15 cellular contexts compared by ENCODE assay signal in genomic region chr22:47918276-47918928, GRCh38.
A peak's percentile ranks its signal among the peaks of the same experiment; 100 is the strongest.
DNase-seq lines count a peak whose midpoint lies in the region; ATAC-seq, FAIRE-seq and TF ChIP-seq lines count a peak whose summit lies in the region.
"Had no signal": no experiment of that assay in that cellular context is flagged by ENCODE, and none has a peak within 500 bp of the region (broad histone marks: within the 10 kb centered on the region; RNA-seq: fewer than 3 reads in every experiment).

No MANE protein-coding gene starts in this region.

- DNase-seq in GM12892 (ENCODE audit: insufficient read length) (peak; percentile 28), naive B cell (peak; percentile 57), HCEC 1CT (no peak), iPS-NIHi7 (ENCODE audit: extremely low spot score) (no peak), RKO (ENCODE audit: low spot score) (no peak)
- peak; percentile 68 for DNase-seq in activated CD8-positive, alpha-beta memory T cell treated with anti-CD3 and anti-CD28 coated beads, Interleukin-2, amount 10 ng/mL, durations not matched to agents 7 days and 5 days
- DNase-seq: NCI-H2227 treated with DMSO at 0.1 percent for 48 hours; psoas muscle; stimulated activated naive CD4-positive, alpha-beta T cell treated with Interleukin-2 at 50 U/mL for 16 hours had no signal

- peak; percentile 53 for ATAC-seq in HG02870 (IDR thresholded peaks at IDR 0.05; ENCODE audit: unreplicated experiment)
- ATAC-seq in activated CD8-positive, alpha-beta memory T cell treated with anti-CD3 and anti-CD28 coated beads, Interleukin-2, amount 10 ng/mL, durations not matched to agents 7 days and 5 days: peak; percentile 80
- peak in 1 of 2 donors; percentile 92 for ATAC-seq in naive B cell (ENCODE audit: low read depth in 2 of 2)
- no peak for ATAC-seq in GM21367 (IDR thresholded peaks at IDR 0.05; ENCODE audit: unreplicated experiment)
- ATAC-seq: HCT116, left lobe of liver, psoas muscle had no signal

- CTCF ChIA-PET in activated CD8-positive, alpha-beta memory T cell treated with anti-CD3 and anti-CD28 coated beads, Interleukin-2, amount 10 ng/mL, durations not matched to agents 7 days and 5 days (lab: Charles Lee): no interaction called here

- no peaks in the 10 kb centered on the region for H3K9me3 Mint-ChIP-seq in activated CD8-positive, alpha-beta memory T cell treated with anti-CD3 and anti-CD28 coated beads, Interleukin-2, amount 10 ng/mL, durations not matched to agents 7 days and 5 days (ENCODE audit: low read depth)
- H3K9me3 Mint-ChIP-seq in naive B cell: peaks cover 0 to 2% (median 0%) of the 10 kb centered on the region in 7 donors
- H3K9me3 Mint-ChIP-seq: CD4-positive, CD25-positive, alpha-beta regulatory T cell had no signal

- H3K4me1 Mint-ChIP-seq in activated CD8-positive, alpha-beta memory T cell treated with anti-CD3 and anti-CD28 coated beads, Interleukin-2, amount 10 ng/mL, durations not matched to agents 7 days and 5 days: peaks cover 11% of the 10 kb centered on the region
- H3K4me1 Mint-ChIP-seq in naive B cell: peaks cover 0 to 53% (median 19%) of the 10 kb centered on the region in 3 donors
- H3K4me1 Mint-ChIP-seq: CD4-positive, CD25-positive, alpha-beta regulatory T cell had no signal

- no peak overlapping the region for H3K4me3 Mint-ChIP-seq in activated CD8-positive, alpha-beta memory T cell treated with anti-CD3 and anti-CD28 coated beads, Interleukin-2, amount 10 ng/mL, durations not matched to agents 7 days and 5 days
- H3K4me3 Mint-ChIP-seq in naive B cell: peak overlapping the region in 4 of 8 donors; percentile 24 to 74 (median 55)
- H3K4me3 Mint-ChIP-seq: CD4-positive, CD25-positive, alpha-beta regulatory T cell had no signal

- TF ChIP-seq POLR2A in GM12892 (IDR thresholded peaks at IDR 0.05; ENCODE audit: low read depth, low read length): no peak

- H3K27ac Mint-ChIP-seq in activated CD8-positive, alpha-beta memory T cell treated with anti-CD3 and anti-CD28 coated beads, Interleukin-2, amount 10 ng/mL, durations not matched to agents 7 days and 5 days: no peak overlapping the region
- H3K27ac Mint-ChIP-seq in naive B cell: peak overlapping the region in 3 of 6 donors; percentile 4 to 78 (median 29)

- H3K36me3 Mint-ChIP-seq in activated CD8-positive, alpha-beta memory T cell treated with anti-CD3 and anti-CD28 coated beads, Interleukin-2, amount 10 ng/mL, durations not matched to agents 7 days and 5 days: no peaks in the 10 kb centered on the region
- H3K36me3 Mint-ChIP-seq in naive B cell: no peaks in the 10 kb centered on the region
- H3K36me3 Mint-ChIP-seq: CD4-positive, CD25-positive, alpha-beta regulatory T cell had no signal

- peaks cover 5% of the 10 kb centered on the region for H3K27me3 Mint-ChIP-seq in activated CD8-positive, alpha-beta memory T cell treated with anti-CD3 and anti-CD28 coated beads, Interleukin-2, amount 10 ng/mL, durations not matched to agents 7 days and 5 days
- H3K27me3 Mint-ChIP-seq in naive B cell: peaks cover 0 to 12% (median 5%) of the 10 kb centered on the region in 3 donors
- H3K27me3 Mint-ChIP-seq: CD4-positive, CD25-positive, alpha-beta regulatory T cell had no signal

- FAIRE-seq in GM12892 (lab: Jason Lieb, UNC): peak; percentile 14
- FAIRE-seq: HTR-8/SVneo had no signal

Comparison
In these comparisons a context has a peak if more than half of its experiments do, and no peak if none do; other contexts are left out.
1. DNase-seq: peak in GM12892 (single experiment), activated CD8-positive, alpha-beta memory T cell treated with anti-CD3 and anti-CD28 coated beads, Interleukin-2, amount 10 ng/mL, durations not matched to agents 7 days and 5 days (single experiment) and naive B cell (single experiment); none in HCEC 1CT (single experiment), iPS-NIHi7 (single experiment) and RKO (single experiment).